21 cellular contexts compared by ENCODE assay signal in genomic region chr14:48957486-48957885, GRCh38.
DNase-seq lines count a peak whose midpoint lies in the region; FAIRE-seq and TF ChIP-seq lines count a peak whose summit lies in the region.
"Had no signal": no experiment of that assay in that cellular context is flagged by ENCODE, and none has a peak within 500 bp of the region (broad histone marks: within the 10 kb centered on the region; RNA-seq: fewer than 3 reads in every experiment).

No MANE protein-coding gene starts in this region.

- TF ChIP-seq POLR2A in thyroid gland (IDR thresholded peaks at IDR 0.05), result no peak

- no peaks in the 10 kb centered on the region for H3K36me3 ChIP-seq in thyroid gland
- H3K36me3 ChIP-seq: BE2C, BLaER1 had no signal

- intact Hi-C loops in thyroid gland (cut with DNase I), result no loop called here

- H3K27ac ChIP-seq in VCaP, result peak overlapping the region; percentile 80; the same call in 1 of the 2 replicates
- no peak overlapping the region for H3K27ac ChIP-seq in thyroid gland
- H3K27ac ChIP-seq: BLaER1 had no signal

- no peak overlapping the region for H3K4me3 ChIP-seq in thyroid gland (replicated peaks in 1 of 3)
- H3K4me3 ChIP-seq: BLaER1 had no signal

- WGBS in thyroid gland, 2 donors, result 69% methylated on average over 5 of the region's 5 CpGs

- TF ChIP-seq CTCF in VCaP (conservative IDR thresholded peaks at IDR 0.05), result no peak
- no peak for TF ChIP-seq CTCF in thyroid gland (IDR thresholded peaks at IDR 0.05)

- DNase-seq in UCSD-AML1 (lab: John Stamatoyannopoulos, UW; ENCODE audit: unreplicated experiment), result peak; percentile 2
- peak; percentile 54 to 64 for DNase-seq in thyroid gland
- DNase-seq in mesenteric fat pad (ENCODE audit: low spot score), result no peak
- DNase-seq in middle frontal gyrus (ENCODE audit: extremely low spot score, low spot score), result no peak
- no peak for DNase-seq in GM19239 (ENCODE audit: insufficient read length, low spot score)
- DNase-seq: 8988T; ACHN; BE2C; C1 segment of cervical spinal cord; CD4-positive, alpha-beta memory T cell; CD4-positive, CD25-positive, alpha-beta regulatory T cell; CD8-positive, alpha-beta memory T cell; COR-L47; DMS 273 treated with DMSO at 0.1 percent for 48 hours; DMS79 treated with DMSO at 0.1 percent for 48 hours; GF-D8 had no signal

- FAIRE-seq in GM19239 (lab: Jason Lieb, UNC), result no peak
- FAIRE-seq: A204.1, G401.6, GM12891 had no signal

- H3K27me3 ChIP-seq in thyroid gland, result no peaks in the 10 kb centered on the region
- H3K27me3 ChIP-seq: BE2C, BLaER1 had no signal

- peaks cover 0 to 5% of the 10 kb centered on the region in 2 donors for H3K4me1 ChIP-seq in thyroid gland
- H3K4me1 ChIP-seq: BE2C, BLaER1 had no signal

- H3K9me3 ChIP-seq in thyroid gland, result no peaks in the 10 kb centered on the region
- H3K9me3 ChIP-seq: BE2C, BLaER1 had no signal

Comparison
In these comparisons a context has a peak if more than half of its experiments do, and no peak if none do; other contexts are left out.
1. DNase-seq: peak in UCSD-AML1 (single experiment) and thyroid gland (2 of 2); none in mesenteric fat pad (single experiment), middle frontal gyrus (single experiment) and GM19239 (single experiment).